1 cellular context compared by ENCODE assay signal in genomic region chr19:15841875-15842569, GRCh38.
TF ChIP-seq lines count a peak whose summit lies in the region.

No MANE protein-coding gene starts in this region.

TF ChIP-seq in K562, 482 proteins besides CTCF, POLR2A, EP300 and RAD21 (continued from another document):
- TF ChIP-seq ZBTB7A (IDR thresholded peaks at IDR 0.05; ENCODE audit: borderline replicate concordance, control insufficient read depth, low read depth, low read length) (peak; percentile 51; the same call in 1 of the 2 replicates), ZKSCAN1 (IDR thresholded peaks at IDR 0.05; ENCODE audit: low read depth, low read length) (peak; percentile 85; the same call in 1 of the 2 replicates), ZNF407 (IDR thresholded peaks at IDR 0.05; ENCODE audit: low read depth) (no peak)
